Comparison of ENCODE assay signal across 9 cellular contexts in genomic region chrX:13092455-13092941, GRCh38. TPM values are rescaled to one million over a fixed set of nuclear protein-coding genes. Genes with fewer than 3 reads are reported as not detected.
DNase-seq lines count a peak whose midpoint lies in the region; ATAC-seq and FAIRE-seq lines count a peak whose summit lies in the region.
"Had no signal": no experiment of that assay in that cellular context is flagged by ENCODE, and none has a peak within 500 bp of the region (broad histone marks: within the 10 kb centered on the region; RNA-seq: fewer than 3 reads in every experiment).

No MANE protein-coding gene starts in this region.

- DNase-seq in GM19239 (ENCODE audit: insufficient read length, low spot score), result no peak
- DNase-seq in activated CD4-positive, alpha-beta T cell treated with anti-CD3 and anti-CD28 coated beads, Interleukin-2, amount 50 U/mL, for 4 hours, result peak; percentile 63 to 69
- DNase-seq in left cardiac atrium, result peak; percentile 33
- DNase-seq in NCI-H1930 (lab: John Stamatoyannopoulos, UW), result no peak
- no peak for DNase-seq in NCI-H345 treated with DMSO at 0.1 percent for 48 hours (lab: John Stamatoyannopoulos, UW; ENCODE audit: unreplicated experiment)
- DNase-seq in G401 (ENCODE audit: low spot score), result no peak

- H3K27ac Mint-ChIP-seq in stimulated activated memory B cell treated with anti-CD40 and anti-IgM and Interleukin-4, amounts not matched to agents 10 μg/mL and 1 μg/mL and 100 μg/mL, for 72 hours, result peak overlapping the region; percentile 98

- no peaks in the 10 kb centered on the region for H3K9me3 Mint-ChIP-seq in stimulated activated memory B cell treated with anti-CD40 and anti-IgM and Interleukin-4, amounts not matched to agents 10 μg/mL and 1 μg/mL and 100 μg/mL, for 72 hours

- intact Hi-C loops in left cardiac atrium (cut with DNase I), result no loop called here

- no peaks in the 10 kb centered on the region for H3K27me3 Mint-ChIP-seq in stimulated activated memory B cell treated with anti-CD40 and anti-IgM and Interleukin-4, amounts not matched to agents 10 μg/mL and 1 μg/mL and 100 μg/mL, for 72 hours

- in situ Hi-C loops in G401 (cut with HindIII; ENCODE audit: low sequenced_read_pairs), result no loop called here

- peak overlapping the region; percentile 46 for H3K4me3 Mint-ChIP-seq in stimulated activated memory B cell treated with anti-CD40 and anti-IgM and Interleukin-4, amounts not matched to agents 10 μg/mL and 1 μg/mL and 100 μg/mL, for 72 hours

- peak; percentile 100 for FAIRE-seq in GM19239 (lab: Jason Lieb, UNC)
- FAIRE-seq: TTC549 had no signal

- no peaks in the 10 kb centered on the region for H3K36me3 Mint-ChIP-seq in stimulated activated memory B cell treated with anti-CD40 and anti-IgM and Interleukin-4, amounts not matched to agents 10 μg/mL and 1 μg/mL and 100 μg/mL, for 72 hours

- peak; percentile 62 for ATAC-seq in HG03342 (IDR thresholded peaks at IDR 0.05; ENCODE audit: unreplicated experiment)
- ATAC-seq in left cardiac atrium, result peak; percentile 68 to 76
- peak; percentile 88 for ATAC-seq in stimulated activated memory B cell treated with anti-CD40 and anti-IgM and Interleukin-4, amounts not matched to agents 10 μg/mL and 1 μg/mL and 100 μg/mL, for 72 hours

- H3K4me1 Mint-ChIP-seq in stimulated activated memory B cell treated with anti-CD40 and anti-IgM and Interleukin-4, amounts not matched to agents 10 μg/mL and 1 μg/mL and 100 μg/mL, for 72 hours, result peaks cover 52% of the 10 kb centered on the region

RNA-seq across cellular contexts. Expression of gene FAM9C, which starts 48.1 kb away (rescaled TPM):
- total RNA-seq in left cardiac atrium, result not detected
- total RNA-seq in G401 (2014; rRNA removed; shearing (Covaris generic)), result not detected in 2 replicates

Comparison
In these comparisons a context has a peak if more than half of its experiments do, and no peak if none do; other contexts are left out.
1. DNase-seq: peak in activated CD4-positive, alpha-beta T cell treated with anti-CD3 and anti-CD28 coated beads, Interleukin-2, amount 50 U/mL, for 4 hours (2 of 2) and left cardiac atrium (single experiment); none in GM19239 (single experiment), NCI-H1930 (0 of 2), NCI-H345 treated with DMSO at 0.1 percent for 48 hours (single experiment) and G401 (single experiment).
2. Peak in every context shown above with its lines, with median percentiles within 50 percentile points of each other: ATAC-seq.